11 cellular contexts compared by ENCODE assay signal in genomic region chr17:77393867-77394539, GRCh38.
DNase-seq lines count a peak whose midpoint lies in the region; ATAC-seq, FAIRE-seq and TF ChIP-seq lines count a peak whose summit lies in the region.
"Had no signal": no experiment of that assay in that cellular context is flagged by ENCODE, and none has a peak within 500 bp of the region (broad histone marks: within the 10 kb centered on the region; RNA-seq: fewer than 3 reads in every experiment).

No MANE protein-coding gene starts in this region.

- no peaks in the 10 kb centered on the region for H3K27me3 ChIP-seq in skeletal muscle satellite cell (ENCODE audit: control insufficient read depth, insufficient read depth, low read length)

- no peaks in the 10 kb centered on the region for H3K27me3 Mint-ChIP-seq in Calu3 (ENCODE audit: unreplicated experiment)
- no peaks in the 10 kb centered on the region for H3K27me3 Mint-ChIP-seq in activated CD4-positive, alpha-beta memory T cell treated with anti-CD3 and anti-CD28 coated beads, Interleukin-2, amount 10 ng/mL, durations not matched to agents 7 days and 5 days

- TF ChIP-seq CTCF in Calu3 (IDR thresholded peaks at IDR 0.05; ENCODE audit: unreplicated experiment) (no peak), kidney (IDR thresholded peaks at IDR 0.05; ENCODE audit: borderline replicate concordance, extremely low read depth, insufficient read depth) (no peak)

- H3K9ac ChIP-seq in kidney (ENCODE audit: low read length in 2 of 2) (no peak overlapping the region), skeletal muscle satellite cell (ENCODE audit: low read depth, low read length) (peak overlapping the region; percentile 30)

- peaks cover 50 to 54% of the 10 kb centered on the region in 2 donors for H3K4me1 ChIP-seq in kidney (ENCODE audit: control insufficient read depth in 1 of 2, insufficient read depth in 1 of 2, low read depth in 1 of 2, low read length in 2 of 2)
- peaks cover 84% of the 10 kb centered on the region for H3K4me1 ChIP-seq in skeletal muscle satellite cell (ENCODE audit: control insufficient read depth, insufficient read depth, low read length)

- peak overlapping the region; percentile 81 for H3K27ac Mint-ChIP-seq in Calu3 (ENCODE audit: unreplicated experiment)
- H3K27ac Mint-ChIP-seq in activated CD4-positive, alpha-beta memory T cell treated with anti-CD3 and anti-CD28 coated beads, Interleukin-2, amount 10 ng/mL, durations not matched to agents 7 days and 5 days = peak overlapping the region; percentile 45

- CTCF ChIA-PET in Calu3 (lab: Charles Lee) = interaction anchor here (0.9 to 1.3 kb wide), 2 partner anchors 36 to 107 kb away, joined by 4 to 8 read pairs; no protein-coding TSS in a partner anchor
- CTCF ChIA-PET in activated CD4-positive, alpha-beta memory T cell treated with anti-CD3 and anti-CD28 coated beads, Interleukin-2, amount 10 ng/mL, durations not matched to agents 7 days and 5 days (lab: Charles Lee) = interaction anchor here (1.0 to 1.4 kb wide), 2 partner anchors 18 to 62 kb away, joined by 3 to 4 read pairs; no protein-coding TSS in a partner anchor

- no peaks in the 10 kb centered on the region for H3K9me3 Mint-ChIP-seq in Calu3 (ENCODE audit: low read depth, unreplicated experiment)
- no peaks in the 10 kb centered on the region for H3K9me3 Mint-ChIP-seq in activated CD4-positive, alpha-beta memory T cell treated with anti-CD3 and anti-CD28 coated beads, Interleukin-2, amount 10 ng/mL, durations not matched to agents 7 days and 5 days

- H3K36me3 ChIP-seq in kidney (ENCODE audit: control insufficient read depth in 1 of 2, insufficient read depth in 2 of 2, low read length in 2 of 2) (no peaks in the 10 kb centered on the region), skeletal muscle satellite cell (ENCODE audit: insufficient read depth, low read length) (peaks cover 29% of the 10 kb centered on the region)

- peak overlapping the region; percentile 37 for H3K4me3 Mint-ChIP-seq in Calu3 (ENCODE audit: low read depth, unreplicated experiment)
- H3K4me3 Mint-ChIP-seq in activated CD4-positive, alpha-beta memory T cell treated with anti-CD3 and anti-CD28 coated beads, Interleukin-2, amount 10 ng/mL, durations not matched to agents 7 days and 5 days = no peak overlapping the region

- no TSS peak for BruUV-seq in Calu3 (replicated peaks; lab: Mats Ljungman, UMichigan)

- H3K4me2 ChIP-seq in skeletal muscle satellite cell (ENCODE audit: low read length) = no peak overlapping the region

- H3K4me3 ChIP-seq in kidney (ENCODE audit: low read length in 2 of 2) = no peak overlapping the region
- no peak overlapping the region for H3K4me3 ChIP-seq in skeletal muscle satellite cell (ENCODE audit: low read length)

- intact Hi-C loops in Calu3 (cut with micrococcal nuclease; ENCODE audit: unreplicated experiment) (loop anchor here (1.0 to 5.0 kb wide), 2 partner anchors 52 to 80 kb away; no protein-coding TSS in a partner anchor), kidney (cut with DNase I) (no loop called here)

- POLR2A ChIA-PET in activated CD4-positive, alpha-beta memory T cell treated with anti-CD3 and anti-CD28 coated beads, Interleukin-2, amount 10 ng/mL, durations not matched to agents 7 days and 5 days (lab: Charles Lee) = interaction anchor here (8.6 to 8.8 kb wide), 2 partner anchors 8 to 18 kb away, joined by 120 to 140 read pairs; no protein-coding TSS in a partner anchor

- H3K27ac ChIP-seq in kidney (ENCODE audit: low read depth in 2 of 2, low read length in 2 of 2) = peak overlapping the region; percentile 40 to 77

- peaks cover 44% of the 10 kb centered on the region for H3K4me1 Mint-ChIP-seq in Calu3 (ENCODE audit: low read depth, unreplicated experiment)
- H3K4me1 Mint-ChIP-seq in activated CD4-positive, alpha-beta memory T cell treated with anti-CD3 and anti-CD28 coated beads, Interleukin-2, amount 10 ng/mL, durations not matched to agents 7 days and 5 days = peaks cover 83% of the 10 kb centered on the region

- H3K9me3 ChIP-seq in kidney (ENCODE audit: control insufficient read depth in 1 of 2, low read length in 2 of 2) (no peaks in the 10 kb centered on the region), skeletal muscle satellite cell (replicated peaks; ENCODE audit: low read length) (no peaks in the 10 kb centered on the region)

- no peak for DNase-seq in Calu3
- no peak for DNase-seq in activated CD4-positive, alpha-beta memory T cell treated with anti-CD3 and anti-CD28 coated beads, Interleukin-2, amount 10 ng/mL, durations not matched to agents 7 days and 5 days
- no peak for DNase-seq in kidney
- no peak for DNase-seq in NCI-H2171 (lab: John Stamatoyannopoulos, UW)
- no peak for DNase-seq in iPS-NIHi7 (ENCODE audit: extremely low spot score)
- DNase-seq: activated CD8-positive, alpha-beta memory T cell treated with anti-CD3 and anti-CD28 coated beads for 24 hours; DMS53; SIG-M5 had no signal

- ATAC-seq in GM21423 (IDR thresholded peaks at IDR 0.05; ENCODE audit: unreplicated experiment) = no peak
- ATAC-seq in HG02840 (IDR thresholded peaks at IDR 0.05; ENCODE audit: low FRiP score, unreplicated experiment) = no peak

- H3K36me3 Mint-ChIP-seq in Calu3 (ENCODE audit: insufficient read depth, unreplicated experiment) = peaks cover 41% of the 10 kb centered on the region
- H3K36me3 Mint-ChIP-seq in activated CD4-positive, alpha-beta memory T cell treated with anti-CD3 and anti-CD28 coated beads, Interleukin-2, amount 10 ng/mL, durations not matched to agents 7 days and 5 days (ENCODE audit: low read depth) = peaks cover 48% of the 10 kb centered on the region

- FAIRE-seq in kidney (lab: Jason Lieb, UNC) = no peak
